In the genomic region with DNA sequence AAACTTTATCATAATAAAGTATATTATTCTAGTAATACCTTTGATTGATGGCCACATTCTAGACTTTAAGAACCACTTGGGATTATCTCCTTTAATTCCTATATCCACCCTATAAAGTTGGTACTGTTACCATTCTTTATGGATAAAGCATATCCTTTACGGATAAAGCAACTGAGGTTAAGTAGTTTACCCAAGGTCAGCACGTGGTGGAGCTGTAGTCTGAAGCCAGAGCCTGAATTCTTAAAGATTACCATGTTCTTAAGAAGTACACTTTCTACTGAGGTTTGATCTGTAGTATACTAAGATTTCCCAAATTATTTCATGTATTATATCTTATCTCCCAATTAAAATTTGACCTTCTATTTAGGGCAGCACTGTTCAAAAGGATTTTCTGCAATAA, we compare ENCODE assay signal across 9 cellular contexts. TPM values are rescaled to one million over a fixed set of nuclear protein-coding genes. Genes with fewer than 3 reads are reported as not detected.
DNase-seq lines count a peak whose midpoint lies in the region; ATAC-seq and TF ChIP-seq lines count a peak whose summit lies in the region.
"Had no signal": no experiment of that assay in that cellular context is flagged by ENCODE, and none has a peak within 500 bp of the region (broad histone marks: within the 10 kb centered on the region; RNA-seq: fewer than 3 reads in every experiment).

No MANE protein-coding gene starts in this region.

- H3K4me3 ChIP-seq in AG04450 (ENCODE audit: low read depth, low read length) (no peak overlapping the region), PC-3 (ENCODE audit: low read length) (no peak overlapping the region), fibroblast of the aortic adventitia (ENCODE audit: low read depth, low read length) (no peak overlapping the region), transverse colon (no peak overlapping the region), MG63 (no peak overlapping the region)

- no peak overlapping the region for H3K4me2 ChIP-seq in PC-3 (ENCODE audit: low read length)

- no peak for TF ChIP-seq POLR2A in transverse colon (IDR thresholded peaks at IDR 0.05)

- WGBS in transverse colon (ENCODE audit: low coverage in 1 of 2), 2 donors: 31 to 44% methylated on average over 2 of the region's 2 CpGs

- no peak overlapping the region for H3K9ac ChIP-seq in PC-3 (ENCODE audit: low read length)

- CTCF ChIA-PET in AG04450 (lab: Charles Lee): interaction anchor here (8.4 to 14.6 kb wide), 2 partner anchors 168 to 186 kb away, joined by 79 to 196 read pairs; a partner anchor contains a TSS
- CTCF ChIA-PET in PC-3 (lab: Charles Lee): no interaction called here

- no peaks in the 10 kb centered on the region for H4K20me1 ChIP-seq in PC-3 (ENCODE audit: low read length)

- H3F3A ChIP-seq in PC-3 (ENCODE audit: low read length, unreplicated experiment): no peaks in the 10 kb centered on the region

- H3K4me1 ChIP-seq in PC-3 (ENCODE audit: insufficient read depth, low read length) (peaks cover 28% of the 10 kb centered on the region), transverse colon (peaks cover 12 to 20% (median 13%) of the 10 kb centered on the region in 4 donors)

- no peaks in the 10 kb centered on the region for H3K27me3 ChIP-seq in AG04450 (ENCODE audit: control insufficient read depth, insufficient read depth, low read length)
- H3K27me3 ChIP-seq in PC-3 (ENCODE audit: low read length): no peaks in the 10 kb centered on the region
- no peaks in the 10 kb centered on the region for H3K27me3 ChIP-seq in transverse colon
- H3K27me3 ChIP-seq in MG63: no peaks in the 10 kb centered on the region

- peaks cover 9% of the 10 kb centered on the region; the same call in 1 of the 2 replicates for H3K79me2 ChIP-seq in PC-3 (ENCODE audit: low read length)

- H3K27ac ChIP-seq in AG04450 (ENCODE audit: low read depth, low read length): no peak overlapping the region
- no peak overlapping the region for H3K27ac ChIP-seq in PC-3 (ENCODE audit: low read length)
- no peak overlapping the region for H3K27ac ChIP-seq in transverse colon

- H3K9me2 ChIP-seq in PC-3 (replicated peaks; ENCODE audit: low read length): no peaks in the 10 kb centered on the region

- no peaks in the 10 kb centered on the region for H3K36me3 ChIP-seq in PC-3 (ENCODE audit: low read depth, low read length)
- no peaks in the 10 kb centered on the region for H3K36me3 ChIP-seq in transverse colon
- H3K36me3 ChIP-seq in MG63: no peaks in the 10 kb centered on the region

- intact Hi-C loops in PC-3 (cut with micrococcal nuclease) (no loop called here), transverse colon (cut with DNase I; ENCODE audit: low total_unique reads) (loop anchor here (10.0 kb wide), 2 partner anchors 167 to 1477 kb away; a partner anchor contains a TSS)

- no TSS peak for BruUV-seq in PC-3 (replicated peaks; lab: Mats Ljungman, UMichigan)

- in situ Hi-C loops in transverse colon (cut with MboI; ENCODE audit: low pct_ligation_motif_present in 1 of 4, low pct_unique_long_range_greater_than_20kb in 1 of 4, low sequenced_read_pairs in 3 of 4): loop anchor here (10.0 to 25.0 kb wide), 3 partner anchors 167 to 187 kb away; a partner anchor contains a TSS

- no peak for ATAC-seq in PC-3
- ATAC-seq in GM21381 (IDR thresholded peaks at IDR 0.05; ENCODE audit: unreplicated experiment): no peak

- DNase-seq in AG04450 (ENCODE audit: low read depth, low spot score) (no peak), GM10266 (ENCODE audit: extremely low spot score) (no peak), PC-3 (peak; percentile 11), fibroblast of the aortic adventitia (ENCODE audit: low read depth) (peak; percentile 78), transverse colon (no peak), retina (no peak), MG63 (no peak)
- DNase-seq: activated naive CD4-positive, alpha-beta T cell treated with anti-CD3 and anti-CD28 coated beads, Interleukin-2, amount 50 U/mL, for 16 hours had no signal

- TF ChIP-seq EP300 in transverse colon (IDR thresholded peaks at IDR 0.05; ENCODE audit: low read depth): no peak

- POLR2A ChIA-PET in AG04450 (lab: Yijun Ruan, JAX) (no interaction called here), PC-3 (lab: Charles Lee; ENCODE audit: unreplicated experiment) (no interaction called here)

- no peak overlapping the region for H2AFZ ChIP-seq in PC-3 (ENCODE audit: low read length)

- H3K9me3 ChIP-seq in AG04450 (ENCODE audit: control insufficient read depth, insufficient read depth, low read length) (no peaks in the 10 kb centered on the region), PC-3 (ENCODE audit: low read length) (no peaks in the 10 kb centered on the region), transverse colon (no peaks in the 10 kb centered on the region), MG63 (no peaks in the 10 kb centered on the region)

- peak; percentile 17; the same call in 1 of the 2 replicates for TF ChIP-seq CTCF in AG04450 (IDR thresholded peaks at IDR 0.05; ENCODE audit: low read depth, low read length)
- TF ChIP-seq CTCF in GM10266 (IDR thresholded peaks at IDR 0.05; ENCODE audit: control insufficient read depth, insufficient read depth, low read depth, missing control alignments): peak; percentile 57
- TF ChIP-seq CTCF in PC-3 (conservative IDR thresholded peaks at IDR 0.05; ENCODE audit: low read depth, low read length): 0 out of 2 replicates have a peak, but pooled peaks have one; percentile 31
- peak; percentile 43 for TF ChIP-seq CTCF in fibroblast of the aortic adventitia (IDR thresholded peaks at IDR 0.05; ENCODE audit: insufficient read depth, low read length)
- no peak for TF ChIP-seq CTCF in transverse colon (IDR thresholded peaks at IDR 0.05)

RNA-seq across cellular contexts. Expression of a gene that starts 3.0 kb away (rescaled TPM):
- 21.1 and 21.5 TPM in 2 replicates for polyA plus RNA-seq in AG04450 (2011; rRNA removed)
- polyA minus RNA-seq in AG04450 (2011; rRNA and poly(A)+ RNA removed): 54.3 and 55.6 TPM in 2 replicates
- total RNA-seq in PC-3 (2014; rRNA removed): 12.1 and 13.4 TPM in 2 replicates
- 41.7 and 90.3 TPM in 2 replicates for total RNA-seq in fibroblast of the aortic adventitia (ENCODE audit: low replicate concordance)
- 10 to 100 TPM; 16.7 to 28.3 (median 21.2) TPM for total RNA-seq in transverse colon
- total RNA-seq in MG63 (2014; rRNA removed; shearing (Covaris generic); ENCODE audit: low replicate concordance): 6.7 and 10.6 TPM in 2 replicates

RNA-seq across cellular contexts. Expression of a gene that starts 38.4 kb away (rescaled TPM):
- not detected in 2 replicates for polyA plus RNA-seq in AG04450 (2011; rRNA removed)
- not detected in 2 replicates for polyA minus RNA-seq in AG04450 (2011; rRNA and poly(A)+ RNA removed)
- not detected in 2 replicates for total RNA-seq in PC-3 (2014; rRNA removed)
- 0.09 and 0.25 TPM in 2 replicates for total RNA-seq in fibroblast of the aortic adventitia (ENCODE audit: low replicate concordance)
- under 1 TPM in 2 of 4 donors, not detected in 2; 0.41 to 0.79 TPM for total RNA-seq in transverse colon
- total RNA-seq in MG63 (2014; rRNA removed; shearing (Covaris generic); ENCODE audit: low replicate concordance): not detected in 2 replicates

Comparison
In these comparisons a context has a peak if more than half of its experiments do, and no peak if none do; other contexts are left out.
1. DNase-seq: peak in PC-3 (single experiment) and fibroblast of the aortic adventitia (single experiment); none in AG04450 (single experiment), GM10266 (single experiment), transverse colon (single experiment), retina (single experiment) and MG63 (single experiment).
2. CTCF ChIP-seq: peak in AG04450 (single experiment), GM10266 (single experiment), PC-3 (single experiment) and fibroblast of the aortic adventitia (single experiment); none in transverse colon (0 of 5).